ENCODE assay signal across 1 cellular context in genomic region chr9:26892251-26893029, GRCh38.
TF ChIP-seq lines count a peak whose summit lies in the region.

CAAP1 (minus strand) TSS chr9:26892802; CDS start chr9:26892715, 87 bp downstream.

TF ChIP-seq in HepG2, 621 proteins besides CTCF, POLR2A, EP300 and RAD21 (continued from another document and continues in another):
- TF ChIP-seq ZMAT3 (CRISPR knock-in tag; conservative IDR thresholded peaks at IDR 0.05) (peak; percentile 88), SPEN (CRISPR knock-in tag; IDR thresholded peaks at IDR 0.05; ENCODE audit: low read depth) (peak; percentile 92), ZBTB43 (CRISPR knock-in tag; conservative IDR thresholded peaks at IDR 0.05) (no peak; the same call in 1 of the 2 replicates), KLF16 (CRISPR knock-in tag; IDR thresholded peaks at IDR 0.05) (peak in 1 of 2 experiments; percentile 95; a peak in 1 of 4 replicates), PITX1 (CRISPR knock-in tag; IDR thresholded peaks at IDR 0.05) (peak; percentile 81; the same call in 1 of the 2 replicates), ATF4 (CRISPR knock-in tag; IDR thresholded peaks at IDR 0.05) (peak in 1 of 2 experiments; percentile 53; a peak in 2 of 4 replicates), SP1 (IDR thresholded peaks at IDR 0.05) (no peak), SP1 (CRISPR knock-in tag; IDR thresholded peaks at IDR 0.05) (peak; percentile 80), MIER3 (CRISPR knock-in tag; IDR thresholded peaks at IDR 0.05; ENCODE audit: borderline replicate concordance) (peak; percentile 80; the same call in 1 of the 2 replicates), ZNF749 (CRISPR knock-in tag; IDR thresholded peaks at IDR 0.05; ENCODE audit: borderline replicate concordance) (0 out of 2 replicates have a peak, but pooled peaks have one; percentile 63), BRF2 (CRISPR knock-in tag; IDR thresholded peaks at IDR 0.05) (peak; percentile 78; the same call in 1 of the 2 replicates), SIN3A (IDR thresholded peaks at IDR 0.05; ENCODE audit: borderline replicate concordance, low read depth, low read length) (peak; percentile 88; the same call in 1 of the 2 replicates), ZNF720 (CRISPR knock-in tag; IDR thresholded peaks at IDR 0.05) (no peak), SKIL (CRISPR knock-in tag; IDR thresholded peaks at IDR 0.05; ENCODE audit: borderline replicate concordance) (peak; percentile 55; the same call in 1 of the 2 replicates), ZNF607 (CRISPR knock-in tag; IDR thresholded peaks at IDR 0.05; ENCODE audit: borderline replicate concordance) (peak; percentile 64; the same call in 1 of the 2 replicates), POGZ (CRISPR knock-in tag; IDR thresholded peaks at IDR 0.05) (peak; percentile 95), ZBED4 (CRISPR knock-in tag; IDR thresholded peaks at IDR 0.05; ENCODE audit: borderline replicate concordance) (peak; percentile 65; the same call in 1 of the 2 replicates), ZNF737 (CRISPR knock-in tag; IDR thresholded peaks at IDR 0.05; ENCODE audit: borderline replicate concordance) (no peak), ZFP37 (CRISPR knock-in tag; IDR thresholded peaks at IDR 0.05; ENCODE audit: borderline replicate concordance) (no peak), TBX3 (IDR thresholded peaks at IDR 0.05; ENCODE audit: borderline replicate concordance) (no peak; the same call in 1 of the 2 replicates), TARDBP (CRISPR knock-in tag; IDR thresholded peaks at IDR 0.05) (peak; percentile 91), ZNF7 (CRISPR knock-in tag; IDR thresholded peaks at IDR 0.05) (no peak), DR1 (CRISPR knock-in tag; IDR thresholded peaks at IDR 0.05) (no peak), KLF12 (CRISPR knock-in tag; IDR thresholded peaks at IDR 0.05; ENCODE audit: borderline replicate concordance) (no peak), ZNF282 (IDR thresholded peaks at IDR 0.05; ENCODE audit: partially characterized antibody) (no peak), MYPOP (CRISPR knock-in tag; IDR thresholded peaks at IDR 0.05) (peak; percentile 97), CREB1 (IDR thresholded peaks at IDR 0.05) (peak; percentile 97), CREB1 (CRISPR knock-in tag; IDR thresholded peaks at IDR 0.05) (peak; percentile 99), ZBTB14 (CRISPR knock-in tag; IDR thresholded peaks at IDR 0.05) (no peak), HNF4G (IDR thresholded peaks at IDR 0.05; ENCODE audit: borderline replicate concordance, low read depth, low read length) (no peak; the same call in 1 of the 2 replicates), HNF4G (CRISPR knock-in tag; IDR thresholded peaks at IDR 0.05; ENCODE audit: borderline replicate concordance, low read depth) (no peak), ZNF878 (CRISPR knock-in tag; IDR thresholded peaks at IDR 0.05) (peak; percentile 70; the same call in 1 of the 2 replicates), ZNF850 (CRISPR knock-in tag; conservative IDR thresholded peaks at IDR 0.05) (no peak), ZNF235 (CRISPR knock-in tag; IDR thresholded peaks at IDR 0.05; ENCODE audit: borderline replicate concordance) (no peak), NKX3-1 (CRISPR knock-in tag; IDR thresholded peaks at IDR 0.05) (peak; percentile 30; the same call in 1 of the 2 replicates), MTA1 (CRISPR knock-in tag; IDR thresholded peaks at IDR 0.05; ENCODE audit: borderline replicate concordance) (peak; percentile 64; the same call in 1 of the 2 replicates), CENPT (CRISPR knock-in tag; IDR thresholded peaks at IDR 0.05; ENCODE audit: low read depth) (0 out of 2 replicates have a peak, but pooled peaks have one; percentile 64), NFRKB (IDR thresholded peaks at IDR 0.05) (peak; percentile 63; the same call in 1 of the 2 replicates), DBP (CRISPR knock-in tag; IDR thresholded peaks at IDR 0.05; ENCODE audit: not compliant biosample characterization) (no peak), BRD4 (CRISPR knock-in tag; IDR thresholded peaks at IDR 0.05) (peak; percentile 92), CREB3 (CRISPR knock-in tag; IDR thresholded peaks at IDR 0.05) (no peak), KLF6 (CRISPR knock-in tag; IDR thresholded peaks at IDR 0.05) (peak; percentile 89), MAF1 (CRISPR knock-in tag; IDR thresholded peaks at IDR 0.05; ENCODE audit: borderline replicate concordance) (no peak), ZNF326 (CRISPR knock-in tag; IDR thresholded peaks at IDR 0.05; ENCODE audit: borderline replicate concordance) (no peak), GLI4 (CRISPR knock-in tag; IDR thresholded peaks at IDR 0.05; ENCODE audit: borderline replicate concordance) (peak; percentile 36; the same call in 1 of the 2 replicates), RFX5 (IDR thresholded peaks at IDR 0.05; ENCODE audit: low read depth, low read length) (peak; percentile 39; the same call in 1 of the 2 replicates), GPBP1L1 (CRISPR knock-in tag; IDR thresholded peaks at IDR 0.05) (no peak), SRSF4 (IDR thresholded peaks at IDR 0.05; ENCODE audit: low read depth, low read length, poor library complexity, severe bottlenecking) (no peak)
